ENCODE assay signal across 14 cellular contexts in genomic region chr2:38818565-38818964, GRCh38. TPM values are rescaled to one million over a fixed set of nuclear protein-coding genes. Genes with fewer than 3 reads are reported as not detected.
DNase-seq lines count a peak whose midpoint lies in the region; ATAC-seq, FAIRE-seq and TF ChIP-seq lines count a peak whose summit lies in the region.
"Had no signal": no experiment of that assay in that cellular context is flagged by ENCODE, and none has a peak within 500 bp of the region (broad histone marks: within the 10 kb centered on the region; RNA-seq: fewer than 3 reads in every experiment).

No MANE protein-coding gene starts in this region.

- TF ChIP-seq POLR2A in A549 (IDR thresholded peaks at IDR 0.05; ENCODE audit: low read length): no peak

- H3K4me1 Mint-ChIP-seq in nephron progenitor cell: no peaks in the 10 kb centered on the region
- H3K4me1 Mint-ChIP-seq in activated T-helper 2 cell treated with anti-CD3 and anti-CD28 coated beads, Interferon-gamma antibody, Interleukin-2, Interleukin-4, amounts not matched to agents 10 μg/mL and 5 μg/mL and 100 μg/mL, durations not matched to agents 14 hours and 24 hours and 36 hours (ENCODE audit: low read depth): no peaks in the 10 kb centered on the region
- H3K4me1 Mint-ChIP-seq: CD4-positive, CD25-positive, alpha-beta regulatory T cell had no signal

- peak in 1 of 2 experiments; percentile 52; a peak in 3 of 6 replicates for ATAC-seq in A549
- ATAC-seq in GM18858 (IDR thresholded peaks at IDR 0.05; ENCODE audit: unreplicated experiment): no peak
- ATAC-seq: HCT116 had no signal

- H3K27ac ChIP-seq in A549 (no peak overlapping the region), VCaP (no peak overlapping the region)
- H3K27ac ChIP-seq: BLaER1 treated with 17β-estradiol and CSF1 and Interleukin-3, amounts not matched to agents 10 nM and 100 nM had no signal

- H3K4me3 Mint-ChIP-seq in nephron progenitor cell: no peak overlapping the region
- no peak overlapping the region for H3K4me3 Mint-ChIP-seq in activated T-helper 2 cell treated with anti-CD3 and anti-CD28 coated beads, Interferon-gamma antibody, Interleukin-2, Interleukin-4, amounts not matched to agents 10 μg/mL and 5 μg/mL and 100 μg/mL, durations not matched to agents 14 hours and 24 hours and 36 hours (ENCODE audit: low read depth)
- H3K4me3 Mint-ChIP-seq: CD4-positive, CD25-positive, alpha-beta regulatory T cell had no signal

- H3K4me1 ChIP-seq in A549: no peaks in the 10 kb centered on the region

- CTCF ChIA-PET in A549 (lab: Yijun Ruan, JAX): interaction anchor here (0.6 to 1.5 kb wide), 5 partner anchors 16 to 132 kb away, joined by 3 to 6 read pairs (median 3); no protein-coding TSS in a partner anchor

- H3K27ac Mint-ChIP-seq in nephron progenitor cell: peak overlapping the region; percentile 62
- no peak overlapping the region for H3K27ac Mint-ChIP-seq in activated T-helper 2 cell treated with anti-CD3 and anti-CD28 coated beads, Interferon-gamma antibody, Interleukin-2, Interleukin-4, amounts not matched to agents 10 μg/mL and 5 μg/mL and 100 μg/mL, durations not matched to agents 14 hours and 24 hours and 36 hours

- H3K36me3 Mint-ChIP-seq in nephron progenitor cell (ENCODE audit: low read depth): peaks cover 79% of the 10 kb centered on the region
- H3K36me3 Mint-ChIP-seq in activated T-helper 2 cell treated with anti-CD3 and anti-CD28 coated beads, Interferon-gamma antibody, Interleukin-2, Interleukin-4, amounts not matched to agents 10 μg/mL and 5 μg/mL and 100 μg/mL, durations not matched to agents 14 hours and 24 hours and 36 hours (ENCODE audit: low read depth): peaks cover 38% of the 10 kb centered on the region

- H3K4me3 ChIP-seq in A549: no peak overlapping the region
- H3K4me3 ChIP-seq: BLaER1 treated with 17β-estradiol and CSF1 and Interleukin-3, amounts not matched to agents 10 nM and 100 nM had no signal

- FAIRE-seq in A549 (lab: Jason Lieb, UNC): no peak

- no peak overlapping the region for H3K4me2 ChIP-seq in A549
- H3K4me2 ChIP-seq: BLaER1 treated with 17β-estradiol and CSF1 and Interleukin-3, amounts not matched to agents 10 nM and 100 nM had no signal

- no peaks in the 10 kb centered on the region for H3K9me3 ChIP-seq in A549
- H3K9me3 ChIP-seq: BLaER1 treated with 17β-estradiol and CSF1 and Interleukin-3, amounts not matched to agents 10 nM and 100 nM had no signal

- intact Hi-C loops in activated T-helper 2 cell treated with anti-CD3 and anti-CD28 coated beads, Interferon-gamma antibody, Interleukin-2, Interleukin-4, amounts not matched to agents 10 μg/mL and 5 μg/mL and 100 μg/mL, durations not matched to agents 14 hours and 24 hours and 36 hours (cut with micrococcal nuclease): no loop called here

- H3K9me3 Mint-ChIP-seq in nephron progenitor cell: no peaks in the 10 kb centered on the region
- no peaks in the 10 kb centered on the region for H3K9me3 Mint-ChIP-seq in activated T-helper 2 cell treated with anti-CD3 and anti-CD28 coated beads, Interferon-gamma antibody, Interleukin-2, Interleukin-4, amounts not matched to agents 10 μg/mL and 5 μg/mL and 100 μg/mL, durations not matched to agents 14 hours and 24 hours and 36 hours
- H3K9me3 Mint-ChIP-seq: CD4-positive, CD25-positive, alpha-beta regulatory T cell had no signal

- H3K27me3 Mint-ChIP-seq in nephron progenitor cell (ENCODE audit: low read depth, poor library complexity): no peaks in the 10 kb centered on the region
- H3K27me3 Mint-ChIP-seq in activated T-helper 2 cell treated with anti-CD3 and anti-CD28 coated beads, Interferon-gamma antibody, Interleukin-2, Interleukin-4, amounts not matched to agents 10 μg/mL and 5 μg/mL and 100 μg/mL, durations not matched to agents 14 hours and 24 hours and 36 hours (ENCODE audit: low read depth): no peaks in the 10 kb centered on the region
- H3K27me3 Mint-ChIP-seq: CD4-positive, CD25-positive, alpha-beta regulatory T cell had no signal

- 86% methylated on average over 6 of the region's 6 CpGs for WGBS in A549 (ENCODE audit: missing lambda C conversion rate)

- POLR2A ChIA-PET in A549 (lab: Yijun Ruan, JAX): interaction anchor here (0.6 to 1.9 kb wide), 2 partner anchors 58 to 67 kb away, joined by 3 to 19 read pairs; partner anchors contain the start of gene SRSF7

- TF ChIP-seq CTCF in A549 (IDR thresholded peaks at IDR 0.05): no peak
- peak; percentile 46; the same call in 1 of the 2 replicates for TF ChIP-seq CTCF in VCaP (conservative IDR thresholded peaks at IDR 0.05)
- no peak for TF ChIP-seq CTCF in nephron progenitor cell (IDR thresholded peaks at IDR 0.05)

- no peak for TF ChIP-seq EP300 in A549 (IDR thresholded peaks at IDR 0.05)

- peak; percentile 9 to 17; a peak in 1 of 5 replicates for TF ChIP-seq RAD21 in A549 (conservative IDR thresholded peaks at IDR 0.05 in 1 of 2, IDR thresholded peaks at IDR 0.05 in 1 of 2)

- DNase-seq in A549 (ENCODE audit: low read depth in 1 of 2, low spot score in 1 of 2) (no peak), left kidney (ENCODE audit: low read depth, low spot score) (peak; percentile 7), nephron progenitor cell (no peak), DMS79 treated with DMSO at 0.1 percent for 48 hours (lab: John Stamatoyannopoulos, UW) (no peak)
- no peak for DNase-seq in activated T-helper 2 cell treated with anti-CD3 and anti-CD28 coated beads, Interferon-gamma antibody, Interleukin-2, Interleukin-4, amounts not matched to agents 10 μg/mL and 5 μg/mL and 100 μg/mL, durations not matched to agents 14 hours and 24 hours and 36 hours (ENCODE audit: low spot score)
- DNase-seq: 8988T; ACHN; CD4-positive, CD25-positive, alpha-beta regulatory T cell; DMS53; IMR-90 had no signal

TF ChIP-seq in A549, 52 proteins besides CTCF, POLR2A, EP300 and RAD21 (continues in another document):
- TF ChIP-seq JUNB (IDR thresholded peaks at IDR 0.05) (no peak), NR3C1 (IDR thresholded peaks at IDR 0.05) (no peak), GATA3 (IDR thresholded peaks at IDR 0.05; ENCODE audit: borderline replicate concordance) (no peak), SREBF2 (IDR thresholded peaks at IDR 0.05) (no peak), RNF2 (IDR thresholded peaks at IDR 0.05; ENCODE audit: borderline replicate concordance, low read depth) (no peak), RFX5 (IDR thresholded peaks at IDR 0.05) (no peak)
- TF ChIP-seq, protein P1, sequence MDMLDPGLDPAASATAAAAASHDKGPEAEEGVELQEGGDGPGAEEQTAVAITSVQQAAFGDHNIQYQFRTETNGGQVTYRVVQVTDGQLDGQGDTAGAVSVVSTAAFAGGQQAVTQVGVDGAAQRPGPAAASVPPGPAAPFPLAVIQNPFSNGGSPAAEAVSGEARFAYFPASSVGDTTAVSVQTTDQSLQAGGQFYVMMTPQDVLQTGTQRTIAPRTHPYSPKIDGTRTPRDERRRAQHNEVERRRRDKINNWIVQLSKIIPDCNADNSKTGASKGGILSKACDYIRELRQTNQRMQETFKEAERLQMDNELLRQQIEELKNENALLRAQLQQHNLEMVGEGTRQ (IDR thresholded peaks at IDR 0.05): no peak

RNA-seq across cellular contexts. Expression of gene GEMIN6, which starts 40.6 kb away (rescaled TPM):
- polyA plus RNA-seq in A549 (2011; rRNA removed) (46.7 and 51.2 TPM in 2 replicates), A549 (2017; fragmentation: RNase III; extraction: RNeasy Plus Mini Kit Qiagen cat#74134 plus additional on column Dnase treatment) (53.2 to 59.0 TPM (median 53.5 TPM) in 3 replicates)
- 19.8 and 22.5 TPM in 2 replicates for polyA plus RNA-seq in A549 (2012; cell fraction: cytosol; rRNA removed)
- 4.4 and 8.1 TPM in 2 replicates for polyA plus RNA-seq in A549 (2012; cell fraction: nucleus; rRNA removed)
- polyA minus RNA-seq in A549 (2011; rRNA and poly(A)+ RNA removed): 8.5 and 12.0 TPM in 2 replicates
- 29.9 and 33.6 TPM in 2 replicates for total RNA-seq in activated T-helper 2 cell treated with anti-CD3 and anti-CD28 coated beads, Interferon-gamma antibody, Interleukin-2, Interleukin-4, amounts not matched to agents 10 μg/mL and 5 μg/mL and 100 μg/mL, durations not matched to agents 14 hours and 24 hours and 36 hours

RNA-seq across cellular contexts. Expression of gene DHX57, which starts 57.2 kb away (rescaled TPM):
- polyA plus RNA-seq in A549 (2011; rRNA removed) (31.8 and 36.8 TPM in 2 replicates), A549 (2017; fragmentation: RNase III; extraction: RNeasy Plus Mini Kit Qiagen cat#74134 plus additional on column Dnase treatment) (20.6 to 21.6 TPM (median 21.1 TPM) in 3 replicates)
- polyA plus RNA-seq in A549 (2012; cell fraction: cytosol; rRNA removed): 8.8 and 9.3 TPM in 2 replicates
- 9.7 and 13.7 TPM in 2 replicates for polyA plus RNA-seq in A549 (2012; cell fraction: nucleus; rRNA removed)
- 37.3 and 37.5 TPM in 2 replicates for polyA minus RNA-seq in A549 (2011; rRNA and poly(A)+ RNA removed)
- total RNA-seq in activated T-helper 2 cell treated with anti-CD3 and anti-CD28 coated beads, Interferon-gamma antibody, Interleukin-2, Interleukin-4, amounts not matched to agents 10 μg/mL and 5 μg/mL and 100 μg/mL, durations not matched to agents 14 hours and 24 hours and 36 hours: 18.5 and 21.7 TPM in 2 replicates

RNA-seq across cellular contexts. Expression of gene MORN2, which starts 57.2 kb away (rescaled TPM):
- 32.5 and 54.7 TPM in 2 replicates for polyA plus RNA-seq in A549 (2011; rRNA removed)
- polyA plus RNA-seq in A549 (2012; cell fraction: cytosol; rRNA removed): 13.7 and 19.5 TPM in 2 replicates
- 4.0 and 8.2 TPM in 2 replicates for polyA plus RNA-seq in A549 (2012; cell fraction: nucleus; rRNA removed)
- 44.7 to 48.9 TPM (median 45.9 TPM) in 3 replicates for polyA plus RNA-seq in A549 (2017; fragmentation: RNase III; extraction: RNeasy Plus Mini Kit Qiagen cat#74134 plus additional on column Dnase treatment)
- 3.1 and 3.5 TPM in 2 replicates for polyA minus RNA-seq in A549 (2011; rRNA and poly(A)+ RNA removed)
- total RNA-seq in activated T-helper 2 cell treated with anti-CD3 and anti-CD28 coated beads, Interferon-gamma antibody, Interleukin-2, Interleukin-4, amounts not matched to agents 10 μg/mL and 5 μg/mL and 100 μg/mL, durations not matched to agents 14 hours and 24 hours and 36 hours: 4.1 and 4.7 TPM in 2 replicates
